Comparison of ENCODE assay signal across 13 cellular contexts in the genomic region with DNA sequence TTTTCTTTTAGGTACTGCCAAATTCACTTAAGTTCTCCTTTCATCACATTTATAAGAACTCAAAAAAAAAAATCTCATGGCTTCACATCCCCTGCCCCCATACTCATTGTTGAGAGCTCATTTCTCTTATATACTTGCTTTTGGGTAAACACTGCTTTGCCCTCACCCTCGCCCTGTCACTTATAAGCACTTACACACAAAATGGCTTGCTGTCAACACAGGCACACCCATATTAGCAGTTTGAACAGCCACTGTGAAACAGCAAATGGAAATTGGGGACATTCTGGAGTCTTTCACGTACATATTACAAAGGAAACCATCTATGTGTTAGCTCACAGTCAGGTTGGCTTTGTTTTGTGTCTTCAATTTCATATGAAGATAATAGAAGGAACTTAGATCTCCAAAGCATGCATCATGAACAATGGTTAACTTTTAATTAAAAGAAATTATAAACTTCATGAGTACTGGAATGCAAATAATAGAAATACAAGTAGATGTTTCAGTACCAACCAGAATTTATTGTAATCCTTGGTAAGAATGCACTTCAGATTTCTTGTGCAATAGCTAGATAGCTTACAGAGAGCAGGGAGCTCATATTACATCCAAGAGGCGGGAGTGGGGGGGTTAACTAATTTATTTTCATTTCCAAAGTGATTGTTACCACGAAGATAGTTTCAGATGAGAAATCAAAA.
"Had no signal": no experiment of that assay in that cellular context is flagged by ENCODE, and none has a peak within 500 bp of the region (broad histone marks: within the 10 kb centered on the region; RNA-seq: fewer than 3 reads in every experiment).

No MANE protein-coding gene starts in this region.

- H3K9me3 ChIP-seq: esophagus muscularis mucosa, mucosa of descending colon, pancreas had no signal

- H3K27ac Mint-ChIP-seq: activated naive CD4-positive, alpha-beta T cell treated with anti-CD3 and anti-CD28 coated beads, Interleukin-2, amount 10 ng/mL, durations not matched to agents 7 days and 5 days; activated T-helper 2 cell treated with anti-CD3 and anti-CD28 coated beads, Interferon-gamma antibody, Interleukin-2, Interleukin-4, amounts not matched to agents 10 μg/mL and 5 μg/mL and 100 μg/mL, durations not matched to agents 14 hours and 24 hours and 36 hours; memory B cell; naive thymus-derived CD4-positive, alpha-beta T cell; stimulated activated memory B cell treated with anti-CD40 and anti-IgM and Interleukin-4, amounts not matched to agents 10 μg/mL and 1 μg/mL and 100 μg/mL, for 72 hours had no signal

- H3K4me1 Mint-ChIP-seq: activated naive CD4-positive, alpha-beta T cell treated with anti-CD3 and anti-CD28 coated beads, Interleukin-2, amount 10 ng/mL, durations not matched to agents 7 days and 5 days; memory B cell; naive thymus-derived CD4-positive, alpha-beta T cell; stimulated activated memory B cell treated with anti-CD40 and anti-IgM and Interleukin-4, amounts not matched to agents 10 μg/mL and 1 μg/mL and 100 μg/mL, for 72 hours had no signal

- H3K4me1 ChIP-seq: esophagus muscularis mucosa, pancreas had no signal

- ATAC-seq: mucosa of descending colon; naive thymus-derived CD4-positive, alpha-beta T cell; pancreas; stimulated activated memory B cell treated with anti-CD40 and anti-IgM and Interleukin-4, amounts not matched to agents 10 μg/mL and 1 μg/mL and 100 μg/mL, for 72 hours had no signal

- H3K27me3 ChIP-seq: cardiac muscle cell, esophagus muscularis mucosa, pancreas had no signal

- DNase-seq: activated CD4-positive, CD25-positive, alpha-beta regulatory T cell treated with anti-CD3 and anti-CD28 coated beads, Interleukin-2, amount 50 U/mL, for 72 hours; activated naive CD4-positive, alpha-beta T cell treated with anti-CD3 and anti-CD28 coated beads, Interleukin-2, amount 10 ng/mL, durations not matched to agents 7 days and 5 days; foreskin fibroblast; mucosa of descending colon; naive thymus-derived CD4-positive, alpha-beta T cell; pancreas; stimulated activated CD4-positive, alpha-beta T cell treated with anti-CD3 and anti-CD28 coated beads, Interleukin-2, amount 100 ng/mL, for 48 hours; T1000 had no signal

- H3K36me3 ChIP-seq: cardiac muscle cell, esophagus muscularis mucosa, pancreas had no signal

- H3K4me3 Mint-ChIP-seq: activated naive CD4-positive, alpha-beta T cell treated with anti-CD3 and anti-CD28 coated beads, Interleukin-2, amount 10 ng/mL, durations not matched to agents 7 days and 5 days; memory B cell; naive thymus-derived CD4-positive, alpha-beta T cell; stimulated activated memory B cell treated with anti-CD40 and anti-IgM and Interleukin-4, amounts not matched to agents 10 μg/mL and 1 μg/mL and 100 μg/mL, for 72 hours had no signal

- H3K4me3 ChIP-seq: cardiac muscle cell, esophagus muscularis mucosa, mucosa of descending colon, pancreas had no signal

- H3K27me3 Mint-ChIP-seq: activated naive CD4-positive, alpha-beta T cell treated with anti-CD3 and anti-CD28 coated beads, Interleukin-2, amount 10 ng/mL, durations not matched to agents 7 days and 5 days; memory B cell; naive thymus-derived CD4-positive, alpha-beta T cell; stimulated activated memory B cell treated with anti-CD40 and anti-IgM and Interleukin-4, amounts not matched to agents 10 μg/mL and 1 μg/mL and 100 μg/mL, for 72 hours had no signal

- H3K36me3 Mint-ChIP-seq: activated naive CD4-positive, alpha-beta T cell treated with anti-CD3 and anti-CD28 coated beads, Interleukin-2, amount 10 ng/mL, durations not matched to agents 7 days and 5 days; memory B cell; naive thymus-derived CD4-positive, alpha-beta T cell; stimulated activated memory B cell treated with anti-CD40 and anti-IgM and Interleukin-4, amounts not matched to agents 10 μg/mL and 1 μg/mL and 100 μg/mL, for 72 hours had no signal

- H3K27ac ChIP-seq: cardiac muscle cell, esophagus muscularis mucosa, pancreas had no signal
